In the genomic region with DNA sequence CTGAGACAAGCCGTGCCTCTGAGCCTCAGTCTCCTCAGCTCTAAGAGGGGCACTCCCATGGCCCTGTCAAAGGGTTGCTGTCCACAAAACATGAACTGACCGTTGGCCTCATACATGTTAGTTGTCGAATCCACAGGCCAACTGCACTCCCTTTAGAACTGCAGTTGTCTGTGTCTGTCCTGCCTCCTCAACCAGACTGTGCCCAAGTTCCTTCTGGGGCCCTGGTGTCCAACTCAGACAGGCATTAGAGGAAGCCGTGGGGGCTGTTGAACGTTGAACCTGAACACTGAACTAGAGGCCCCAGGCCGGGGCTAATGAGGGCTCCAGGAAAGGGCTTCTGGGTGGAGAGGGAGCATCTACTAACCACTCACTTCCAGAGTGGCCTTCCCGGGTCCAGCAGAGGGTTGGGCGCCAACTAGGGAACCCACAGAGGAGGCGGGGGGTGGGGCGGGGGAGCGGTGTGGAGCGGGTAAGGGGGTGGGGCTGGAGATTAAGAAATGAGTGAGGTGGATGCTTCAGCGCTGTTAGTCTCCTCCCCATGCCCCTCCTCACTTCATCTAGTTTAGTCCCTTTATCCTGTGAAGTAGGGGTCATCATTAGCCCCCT, we compare ENCODE assay signal across 1 cellular context.
TF ChIP-seq lines count a peak whose summit lies in the region.

A gene with protein sequence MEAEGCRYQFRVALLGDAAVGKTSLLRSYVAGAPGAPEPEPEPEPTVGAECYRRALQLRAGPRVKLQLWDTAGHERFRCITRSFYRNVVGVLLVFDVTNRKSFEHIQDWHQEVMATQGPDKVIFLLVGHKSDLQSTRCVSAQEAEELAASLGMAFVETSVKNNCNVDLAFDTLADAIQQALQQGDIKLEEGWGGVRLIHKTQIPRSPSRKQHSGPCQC (plus strand): TSS at position 558 of the 606 bp plus-strand sequence. CDS start 247 bp downstream, outside the sequence.

TF ChIP-seq in HepG2, 621 proteins besides CTCF, POLR2A, EP300 and RAD21 (continued from another document and continues in another):
- TF ChIP-seq, protein P1, sequence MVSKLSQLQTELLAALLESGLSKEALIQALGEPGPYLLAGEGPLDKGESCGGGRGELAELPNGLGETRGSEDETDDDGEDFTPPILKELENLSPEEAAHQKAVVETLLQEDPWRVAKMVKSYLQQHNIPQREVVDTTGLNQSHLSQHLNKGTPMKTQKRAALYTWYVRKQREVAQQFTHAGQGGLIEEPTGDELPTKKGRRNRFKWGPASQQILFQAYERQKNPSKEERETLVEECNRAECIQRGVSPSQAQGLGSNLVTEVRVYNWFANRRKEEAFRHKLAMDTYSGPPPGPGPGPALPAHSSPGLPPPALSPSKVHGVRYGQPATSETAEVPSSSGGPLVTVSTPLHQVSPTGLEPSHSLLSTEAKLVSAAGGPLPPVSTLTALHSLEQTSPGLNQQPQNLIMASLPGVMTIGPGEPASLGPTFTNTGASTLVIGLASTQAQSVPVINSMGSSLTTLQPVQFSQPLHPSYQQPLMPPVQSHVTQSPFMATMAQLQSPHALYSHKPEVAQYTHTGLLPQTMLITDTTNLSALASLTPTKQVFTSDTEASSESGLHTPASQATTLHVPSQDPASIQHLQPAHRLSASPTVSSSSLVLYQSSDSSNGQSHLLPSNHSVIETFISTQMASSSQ (IDR thresholded peaks at IDR 0.05; ENCODE audit: low read depth), result peak; percentile 26; the same call in 1 of the 2 replicates
- TF ChIP-seq, protein P1 (CRISPR knock-in tag; IDR thresholded peaks at IDR 0.05; ENCODE audit: borderline replicate concordance), result no peak
- TF ChIP-seq ZNF337 (CRISPR knock-in tag; IDR thresholded peaks at IDR 0.05; ENCODE audit: borderline replicate concordance, low read depth), result no peak
- TF ChIP-seq ELF3 (CRISPR knock-in tag; IDR thresholded peaks at IDR 0.05), result peak; percentile 48
- no peak for TF ChIP-seq SUZ12 (IDR thresholded peaks at IDR 0.05; ENCODE audit: low read depth, low read length)
- peak; percentile 76 for TF ChIP-seq HNF4G (IDR thresholded peaks at IDR 0.05; ENCODE audit: borderline replicate concordance, low read depth, low read length)
- no peak for TF ChIP-seq HNF4G (CRISPR knock-in tag; IDR thresholded peaks at IDR 0.05; ENCODE audit: borderline replicate concordance, low read depth)
- peak; percentile 63 for TF ChIP-seq FOXO1 (CRISPR knock-in tag; IDR thresholded peaks at IDR 0.05)
- TF ChIP-seq, protein P2, sequence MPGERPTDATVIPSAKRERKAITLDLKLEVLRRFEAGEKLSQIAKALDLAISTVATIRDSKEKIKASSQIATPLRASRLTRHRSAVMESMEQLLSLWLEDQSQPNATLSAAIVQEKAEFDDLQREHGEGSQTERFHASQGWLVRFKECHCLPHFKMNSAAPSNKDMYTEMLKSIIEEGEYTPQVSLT (CRISPR knock-in tag; IDR thresholded peaks at IDR 0.05; ENCODE audit: borderline replicate concordance, low read depth), result no peak
- TF ChIP-seq ZNF136 (CRISPR knock-in tag; IDR thresholded peaks at IDR 0.05; ENCODE audit: low read depth), result 0 out of 2 replicates have a peak, but pooled peaks have one; percentile 43
- TF ChIP-seq ZNF703 (CRISPR knock-in tag; IDR thresholded peaks at IDR 0.05; ENCODE audit: borderline replicate concordance), result no peak
- no peak for TF ChIP-seq FOXA1 (IDR thresholded peaks at IDR 0.05)
- TF ChIP-seq FOXA1 (CRISPR knock-in tag; IDR thresholded peaks at IDR 0.05), result no peak
- TF ChIP-seq MYNN (CRISPR knock-in tag; IDR thresholded peaks at IDR 0.05; ENCODE audit: low read depth), result no peak
- TF ChIP-seq, protein P3, sequence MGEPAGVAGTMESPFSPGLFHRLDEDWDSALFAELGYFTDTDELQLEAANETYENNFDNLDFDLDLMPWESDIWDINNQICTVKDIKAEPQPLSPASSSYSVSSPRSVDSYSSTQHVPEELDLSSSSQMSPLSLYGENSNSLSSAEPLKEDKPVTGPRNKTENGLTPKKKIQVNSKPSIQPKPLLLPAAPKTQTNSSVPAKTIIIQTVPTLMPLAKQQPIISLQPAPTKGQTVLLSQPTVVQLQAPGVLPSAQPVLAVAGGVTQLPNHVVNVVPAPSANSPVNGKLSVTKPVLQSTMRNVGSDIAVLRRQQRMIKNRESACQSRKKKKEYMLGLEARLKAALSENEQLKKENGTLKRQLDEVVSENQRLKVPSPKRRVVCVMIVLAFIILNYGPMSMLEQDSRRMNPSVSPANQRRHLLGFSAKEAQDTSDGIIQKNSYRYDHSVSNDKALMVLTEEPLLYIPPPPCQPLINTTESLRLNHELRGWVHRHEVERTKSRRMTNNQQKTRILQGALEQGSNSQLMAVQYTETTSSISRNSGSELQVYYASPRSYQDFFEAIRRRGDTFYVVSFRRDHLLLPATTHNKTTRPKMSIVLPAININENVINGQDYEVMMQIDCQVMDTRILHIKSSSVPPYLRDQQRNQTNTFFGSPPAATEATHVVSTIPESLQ (CRISPR knock-in tag; conservative IDR thresholded peaks at IDR 0.05), result no peak
- 0 out of 2 replicates have a peak, but pooled peaks have one; percentile 17 for TF ChIP-seq ARNTL (CRISPR knock-in tag; IDR thresholded peaks at IDR 0.05)
- TF ChIP-seq, protein P4, sequence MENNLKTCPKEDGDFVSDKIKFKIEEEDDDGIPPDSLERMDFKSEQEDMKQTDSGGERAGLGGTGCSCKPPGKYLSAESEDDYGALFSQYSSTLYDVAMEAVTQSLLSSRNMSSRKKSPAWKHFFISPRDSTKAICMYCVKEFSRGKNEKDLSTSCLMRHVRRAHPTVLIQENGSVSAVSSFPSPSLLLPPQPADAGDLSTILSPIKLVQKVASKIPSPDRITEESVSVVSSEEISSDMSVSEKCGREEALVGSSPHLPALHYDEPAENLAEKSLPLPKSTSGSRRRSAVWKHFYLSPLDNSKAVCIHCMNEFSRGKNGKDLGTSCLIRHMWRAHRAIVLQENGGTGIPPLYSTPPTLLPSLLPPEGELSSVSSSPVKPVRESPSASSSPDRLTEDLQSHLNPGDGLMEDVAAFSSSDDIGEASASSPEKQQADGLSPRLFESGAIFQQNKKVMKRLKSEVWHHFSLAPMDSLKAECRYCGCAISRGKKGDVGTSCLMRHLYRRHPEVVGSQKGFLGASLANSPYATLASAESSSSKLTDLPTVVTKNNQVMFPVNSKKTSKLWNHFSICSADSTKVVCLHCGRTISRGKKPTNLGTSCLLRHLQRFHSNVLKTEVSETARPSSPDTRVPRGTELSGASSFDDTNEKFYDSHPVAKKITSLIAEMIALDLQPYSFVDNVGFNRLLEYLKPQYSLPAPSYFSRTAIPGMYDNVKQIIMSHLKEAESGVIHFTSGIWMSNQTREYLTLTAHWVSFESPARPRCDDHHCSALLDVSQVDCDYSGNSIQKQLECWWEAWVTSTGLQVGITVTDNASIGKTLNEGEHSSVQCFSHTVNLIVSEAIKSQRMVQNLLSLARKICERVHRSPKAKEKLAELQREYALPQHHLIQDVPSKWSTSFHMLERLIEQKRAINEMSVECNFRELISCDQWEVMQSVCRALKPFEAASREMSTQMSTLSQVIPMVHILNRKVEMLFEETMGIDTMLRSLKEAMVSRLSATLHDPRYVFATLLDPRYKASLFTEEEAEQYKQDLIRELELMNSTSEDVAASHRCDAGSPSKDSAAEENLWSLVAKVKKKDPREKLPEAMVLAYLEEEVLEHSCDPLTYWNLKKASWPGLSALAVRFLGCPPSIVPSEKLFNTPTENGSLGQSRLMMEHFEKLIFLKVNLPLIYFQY (CRISPR knock-in tag; IDR thresholded peaks at IDR 0.05; ENCODE audit: borderline replicate concordance), result no peak; the same call in 1 of the 2 replicates
- 0 out of 2 replicates have a peak, but pooled peaks have one; percentile 22 for TF ChIP-seq KMT2A (CRISPR knock-in tag; IDR thresholded peaks at IDR 0.05)
- no peak for TF ChIP-seq ZNF83 (CRISPR knock-in tag; IDR thresholded peaks at IDR 0.05; ENCODE audit: borderline replicate concordance)
- TF ChIP-seq LCORL (IDR thresholded peaks at IDR 0.05), result no peak
- TF ChIP-seq LCORL (CRISPR knock-in tag; IDR thresholded peaks at IDR 0.05), result no peak; the same call in 1 of the 2 replicates
- no peak for TF ChIP-seq ZNF780A (CRISPR knock-in tag; IDR thresholded peaks at IDR 0.05)
- no peak for TF ChIP-seq AHR (CRISPR knock-in tag; IDR thresholded peaks at IDR 0.05)
- no peak for TF ChIP-seq BORCS8-MEF2B (CRISPR knock-in tag; IDR thresholded peaks at IDR 0.05)
- TF ChIP-seq KLF16 (CRISPR knock-in tag; IDR thresholded peaks at IDR 0.05), result no peak
- no peak for TF ChIP-seq ZNF24 (IDR thresholded peaks at IDR 0.05)
- TF ChIP-seq ZNF460 (CRISPR knock-in tag; IDR thresholded peaks at IDR 0.05; ENCODE audit: borderline replicate concordance), result no peak
- TF ChIP-seq HOXA5 (CRISPR knock-in tag; IDR thresholded peaks at IDR 0.05), result no peak
- TF ChIP-seq TSC22D2 (CRISPR knock-in tag; IDR thresholded peaks at IDR 0.05; ENCODE audit: borderline replicate concordance), result no peak
- peak; percentile 27; the same call in 1 of the 2 replicates for TF ChIP-seq RARA (CRISPR knock-in tag; IDR thresholded peaks at IDR 0.05)
- no peak for TF ChIP-seq ZNF367 (CRISPR knock-in tag; IDR thresholded peaks at IDR 0.05; ENCODE audit: borderline replicate concordance)
- 0 out of 2 replicates have a peak, but pooled peaks have one; percentile 70 for TF ChIP-seq ZNF317 (CRISPR knock-in tag; IDR thresholded peaks at IDR 0.05)
- TF ChIP-seq, protein P5, sequence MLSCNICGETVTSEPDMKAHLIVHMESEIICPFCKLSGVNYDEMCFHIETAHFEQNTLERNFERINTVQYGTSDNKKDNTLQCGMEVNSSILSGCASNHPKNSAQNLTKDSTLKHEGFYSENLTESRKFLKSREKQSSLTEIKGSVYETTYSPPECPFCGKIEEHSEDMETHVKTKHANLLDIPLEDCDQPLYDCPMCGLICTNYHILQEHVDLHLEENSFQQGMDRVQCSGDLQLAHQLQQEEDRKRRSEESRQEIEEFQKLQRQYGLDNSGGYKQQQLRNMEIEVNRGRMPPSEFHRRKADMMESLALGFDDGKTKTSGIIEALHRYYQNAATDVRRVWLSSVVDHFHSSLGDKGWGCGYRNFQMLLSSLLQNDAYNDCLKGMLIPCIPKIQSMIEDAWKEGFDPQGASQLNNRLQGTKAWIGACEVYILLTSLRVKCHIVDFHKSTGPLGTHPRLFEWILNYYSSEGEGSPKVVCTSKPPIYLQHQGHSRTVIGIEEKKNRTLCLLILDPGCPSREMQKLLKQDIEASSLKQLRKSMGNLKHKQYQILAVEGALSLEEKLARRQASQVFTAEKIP (CRISPR knock-in tag; IDR thresholded peaks at IDR 0.05; ENCODE audit: borderline replicate concordance), result no peak
- 0 out of 2 replicates have a peak, but pooled peaks have one; percentile 58 for TF ChIP-seq ZNF605 (CRISPR knock-in tag; IDR thresholded peaks at IDR 0.05)
- TF ChIP-seq ZNF10 (CRISPR knock-in tag; IDR thresholded peaks at IDR 0.05; ENCODE audit: borderline replicate concordance, low read depth), result no peak
- TF ChIP-seq IRX3 (CRISPR knock-in tag; IDR thresholded peaks at IDR 0.05; ENCODE audit: borderline replicate concordance, low read depth), result no peak
- TF ChIP-seq, protein P6, sequence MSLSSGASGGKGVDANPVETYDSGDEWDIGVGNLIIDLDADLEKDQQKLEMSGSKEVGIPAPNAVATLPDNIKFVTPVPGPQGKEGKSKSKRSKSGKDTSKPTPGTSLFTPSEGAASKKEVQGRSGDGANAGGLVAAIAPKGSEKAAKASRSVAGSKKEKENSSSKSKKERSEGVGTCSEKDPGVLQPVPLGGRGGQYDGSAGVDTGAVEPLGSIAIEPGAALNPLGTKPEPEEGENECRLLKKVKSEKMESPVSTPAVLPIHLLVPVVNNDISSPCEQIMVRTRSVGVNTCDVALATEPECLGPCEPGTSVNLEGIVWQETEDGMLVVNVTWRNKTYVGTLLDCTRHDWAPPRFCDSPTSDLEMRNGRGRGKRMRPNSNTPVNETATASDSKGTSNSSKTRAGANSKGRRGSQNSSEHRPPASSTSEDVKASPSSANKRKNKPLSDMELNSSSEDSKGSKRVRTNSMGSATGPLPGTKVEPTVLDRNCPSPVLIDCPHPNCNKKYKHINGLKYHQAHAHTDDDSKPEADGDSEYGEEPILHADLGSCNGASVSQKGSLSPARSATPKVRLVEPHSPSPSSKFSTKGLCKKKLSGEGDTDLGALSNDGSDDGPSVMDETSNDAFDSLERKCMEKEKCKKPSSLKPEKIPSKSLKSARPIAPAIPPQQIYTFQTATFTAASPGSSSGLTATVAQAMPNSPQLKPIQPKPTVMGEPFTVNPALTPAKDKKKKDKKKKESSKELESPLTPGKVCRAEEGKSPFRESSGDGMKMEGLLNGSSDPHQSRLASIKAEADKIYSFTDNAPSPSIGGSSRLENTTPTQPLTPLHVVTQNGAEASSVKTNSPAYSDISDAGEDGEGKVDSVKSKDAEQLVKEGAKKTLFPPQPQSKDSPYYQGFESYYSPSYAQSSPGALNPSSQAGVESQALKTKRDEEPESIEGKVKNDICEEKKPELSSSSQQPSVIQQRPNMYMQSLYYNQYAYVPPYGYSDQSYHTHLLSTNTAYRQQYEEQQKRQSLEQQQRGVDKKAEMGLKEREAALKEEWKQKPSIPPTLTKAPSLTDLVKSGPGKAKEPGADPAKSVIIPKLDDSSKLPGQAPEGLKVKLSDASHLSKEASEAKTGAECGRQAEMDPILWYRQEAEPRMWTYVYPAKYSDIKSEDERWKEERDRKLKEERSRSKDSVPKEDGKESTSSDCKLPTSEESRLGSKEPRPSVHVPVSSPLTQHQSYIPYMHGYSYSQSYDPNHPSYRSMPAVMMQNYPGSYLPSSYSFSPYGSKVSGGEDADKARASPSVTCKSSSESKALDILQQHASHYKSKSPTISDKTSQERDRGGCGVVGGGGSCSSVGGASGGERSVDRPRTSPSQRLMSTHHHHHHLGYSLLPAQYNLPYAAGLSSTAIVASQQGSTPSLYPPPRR (CRISPR knock-in tag; IDR thresholded peaks at IDR 0.05; ENCODE audit: borderline replicate concordance), result peak; percentile 37
- peak; percentile 30; the same call in 1 of the 2 replicates for TF ChIP-seq CREM (IDR thresholded peaks at IDR 0.05)
- TF ChIP-seq CREM (CRISPR knock-in tag; IDR thresholded peaks at IDR 0.05), result no peak
- TF ChIP-seq ZNF546 (CRISPR knock-in tag; conservative IDR thresholded peaks at IDR 0.05), result no peak
- TF ChIP-seq, protein P7, sequence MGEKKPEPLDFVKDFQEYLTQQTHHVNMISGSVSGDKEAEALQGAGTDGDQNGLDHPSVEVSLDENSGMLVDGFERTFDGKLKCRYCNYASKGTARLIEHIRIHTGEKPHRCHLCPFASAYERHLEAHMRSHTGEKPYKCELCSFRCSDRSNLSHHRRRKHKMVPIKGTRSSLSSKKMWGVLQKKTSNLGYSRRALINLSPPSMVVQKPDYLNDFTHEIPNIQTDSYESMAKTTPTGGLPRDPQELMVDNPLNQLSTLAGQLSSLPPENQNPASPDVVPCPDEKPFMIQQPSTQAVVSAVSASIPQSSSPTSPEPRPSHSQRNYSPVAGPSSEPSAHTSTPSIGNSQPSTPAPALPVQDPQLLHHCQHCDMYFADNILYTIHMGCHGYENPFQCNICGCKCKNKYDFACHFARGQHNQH (CRISPR knock-in tag; IDR thresholded peaks at IDR 0.05), result no peak
- TF ChIP-seq ZC3H13 (CRISPR knock-in tag; IDR thresholded peaks at IDR 0.05), result peak; percentile 68; the same call in 1 of the 2 replicates
- peak; percentile 66; the same call in 1 of the 2 replicates for TF ChIP-seq ZNF430 (CRISPR knock-in tag; IDR thresholded peaks at IDR 0.05)
